1 cellular context compared by ENCODE assay signal in genomic region chr2:203714112-203714511, GRCh38.
TF ChIP-seq lines count a peak whose summit lies in the region.

No MANE protein-coding gene starts in this region.

TF ChIP-seq in SK-N-SH, 30 proteins besides CTCF, POLR2A, EP300 and RAD21 (continued from another document):
- no peak for TF ChIP-seq REST (IDR thresholded peaks at IDR 0.05; ENCODE audit: low read depth, low read length)
- TF ChIP-seq NRF1 (IDR thresholded peaks at IDR 0.05; ENCODE audit: low read depth, low read length): no peak
- no peak for TF ChIP-seq TEAD4 (IDR thresholded peaks at IDR 0.05; ENCODE audit: borderline replicate concordance, insufficient read depth)
- no peak for TF ChIP-seq RFX5 (IDR thresholded peaks at IDR 0.05; ENCODE audit: low read length)
- TF ChIP-seq ELF1 (IDR thresholded peaks at IDR 0.05): no peak
- TF ChIP-seq MAX (IDR thresholded peaks at IDR 0.05; ENCODE audit: low read depth): no peak
- TF ChIP-seq IRF3 (IDR thresholded peaks at IDR 0.05; ENCODE audit: low read depth, low read length): no peak
